ENCODE assay signal across 1 cellular context in the genomic region with DNA sequence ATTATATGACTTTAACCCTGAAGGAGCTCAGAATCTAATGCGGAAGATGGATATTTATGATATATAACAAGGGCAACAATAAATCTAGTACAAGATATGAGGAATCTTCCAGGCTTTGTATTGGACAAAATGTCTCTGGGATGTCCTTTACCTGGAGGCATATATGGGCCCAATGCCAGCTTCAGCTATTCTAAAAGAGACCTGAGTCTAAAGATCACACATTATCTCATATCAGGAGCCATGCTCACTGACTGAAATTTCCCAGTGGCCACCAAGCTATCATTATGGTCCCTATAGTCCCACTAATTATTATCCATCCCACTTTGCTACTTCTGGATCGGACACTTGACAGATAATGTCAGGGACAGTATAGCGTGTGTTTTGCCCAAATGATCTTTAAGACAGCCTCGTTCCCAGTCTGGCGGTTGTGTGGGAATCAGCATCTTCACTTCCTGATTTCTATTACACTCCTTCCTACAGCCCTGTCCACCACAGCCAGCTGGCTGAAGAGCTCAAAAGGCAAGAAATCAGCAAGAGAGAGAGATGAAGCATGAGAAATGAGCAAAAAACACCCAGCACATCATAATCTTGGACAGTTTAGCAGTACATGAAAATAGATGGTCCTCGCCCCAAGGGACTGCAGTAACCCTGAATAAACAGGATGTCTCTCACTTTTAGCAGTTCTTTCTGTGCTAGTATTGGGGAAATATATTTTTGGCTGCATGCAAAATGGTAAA.
TF ChIP-seq lines count a peak whose summit lies in the region.

No MANE protein-coding gene starts in this region.

TF ChIP-seq in K562, 482 proteins besides CTCF, POLR2A, EP300 and RAD21 (continued from another document):
- TF ChIP-seq, protein P1, sequence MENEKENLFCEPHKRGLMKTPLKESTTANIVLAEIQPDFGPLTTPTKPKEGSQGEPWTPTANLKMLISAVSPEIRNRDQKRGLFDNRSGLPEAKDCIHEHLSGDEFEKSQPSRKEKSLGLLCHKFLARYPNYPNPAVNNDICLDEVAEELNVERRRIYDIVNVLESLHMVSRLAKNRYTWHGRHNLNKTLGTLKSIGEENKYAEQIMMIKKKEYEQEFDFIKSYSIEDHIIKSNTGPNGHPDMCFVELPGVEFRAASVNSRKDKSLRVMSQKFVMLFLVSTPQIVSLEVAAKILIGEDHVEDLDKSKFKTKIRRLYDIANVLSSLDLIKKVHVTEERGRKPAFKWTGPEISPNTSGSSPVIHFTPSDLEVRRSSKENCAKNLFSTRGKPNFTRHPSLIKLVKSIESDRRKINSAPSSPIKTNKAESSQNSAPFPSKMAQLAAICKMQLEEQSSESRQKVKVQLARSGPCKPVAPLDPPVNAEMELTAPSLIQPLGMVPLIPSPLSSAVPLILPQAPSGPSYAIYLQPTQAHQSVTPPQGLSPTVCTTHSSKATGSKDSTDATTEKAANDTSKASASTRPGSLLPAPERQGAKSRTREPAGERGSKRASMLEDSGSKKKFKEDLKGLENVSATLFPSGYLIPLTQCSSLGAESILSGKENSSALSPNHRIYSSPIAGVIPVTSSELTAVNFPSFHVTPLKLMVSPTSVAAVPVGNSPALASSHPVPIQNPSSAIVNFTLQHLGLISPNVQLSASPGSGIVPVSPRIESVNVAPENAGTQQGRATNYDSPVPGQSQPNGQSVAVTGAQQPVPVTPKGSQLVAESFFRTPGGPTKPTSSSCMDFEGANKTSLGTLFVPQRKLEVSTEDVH (IDR thresholded peaks at IDR 0.05; ENCODE audit: low read depth, partially characterized antibody) = no peak
- TF ChIP-seq, protein P2, sequence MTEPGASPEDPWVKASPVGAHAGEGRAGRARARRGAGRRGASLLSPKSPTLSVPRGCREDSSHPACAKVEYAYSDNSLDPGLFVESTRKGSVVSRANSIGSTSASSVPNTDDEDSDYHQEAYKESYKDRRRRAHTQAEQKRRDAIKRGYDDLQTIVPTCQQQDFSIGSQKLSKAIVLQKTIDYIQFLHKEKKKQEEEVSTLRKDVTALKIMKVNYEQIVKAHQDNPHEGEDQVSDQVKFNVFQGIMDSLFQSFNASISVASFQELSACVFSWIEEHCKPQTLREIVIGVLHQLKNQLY (CRISPR knock-in tag; conservative IDR thresholded peaks at IDR 0.05) = no peak
- TF ChIP-seq GTF2A2 (tag; IDR thresholded peaks at IDR 0.05) (no peak), KDM4B (IDR thresholded peaks at IDR 0.05; ENCODE audit: borderline replicate concordance in 2 of 2, low read depth in 1 of 2) (no peak), SPI1 (IDR thresholded peaks at IDR 0.05; ENCODE audit: borderline replicate concordance, low read depth, low read length) (peak; percentile 72; the same call in 1 of the 2 replicates), STAT5A (IDR thresholded peaks at IDR 0.05; ENCODE audit: borderline replicate concordance, low read length) (no peak), SNAPC5 (CRISPR knock-in tag; IDR thresholded peaks at IDR 0.05) (no peak), ZNF239 (CRISPR knock-in tag; IDR thresholded peaks at IDR 0.05) (0 out of 2 replicates have a peak, but pooled peaks have one; percentile 13), HMGXB4 (CRISPR knock-in tag; IDR thresholded peaks at IDR 0.05) (no peak), MTA3 (IDR thresholded peaks at IDR 0.05; ENCODE audit: borderline replicate concordance) (no peak), TBP (optimal IDR thresholded peaks at IDR 0.05; ENCODE audit: low read depth, low read length) (no peak), RFX5 (IDR thresholded peaks at IDR 0.05; ENCODE audit: low read depth, low read length) (no peak), L3MBTL2 (IDR thresholded peaks at IDR 0.05) (peak; percentile 52), PBX2 (CRISPR knock-in tag; IDR thresholded peaks at IDR 0.05; ENCODE audit: low read depth) (no peak), PBX2 (tag; conservative IDR thresholded peaks at IDR 0.05; ENCODE audit: low read depth) (no peak), POLR2B (IDR thresholded peaks at IDR 0.05; ENCODE audit: low read depth, partially characterized antibody) (no peak), FOXK1 (CRISPR knock-in tag; IDR thresholded peaks at IDR 0.05; ENCODE audit: borderline replicate concordance) (no peak), NONO (IDR thresholded peaks at IDR 0.05; ENCODE audit: low read depth in 2 of 2, low read length in 1 of 2) (no peak), FOXJ3 (CRISPR knock-in tag; IDR thresholded peaks at IDR 0.05) (no peak), SMAD3 (CRISPR knock-in tag; conservative IDR thresholded peaks at IDR 0.05) (no peak), HMGN3 (IDR thresholded peaks at IDR 0.05; ENCODE audit: borderline replicate concordance, extremely low read depth, insufficient read length, low read depth, low read length) (no peak), ZFP1 (CRISPR knock-in tag; IDR thresholded peaks at IDR 0.05) (peak; percentile 31; the same call in 1 of the 2 replicates), CBX8 (IDR thresholded peaks at IDR 0.05; ENCODE audit: borderline replicate concordance, extremely low read depth, low read depth, low read length, poor library complexity, severe bottlenecking) (peak; percentile 5), YBX1 (IDR thresholded peaks at IDR 0.05) (no peak), EGR1 (conservative IDR thresholded peaks at IDR 0.05) (no peak)
- TF ChIP-seq, protein P3, sequence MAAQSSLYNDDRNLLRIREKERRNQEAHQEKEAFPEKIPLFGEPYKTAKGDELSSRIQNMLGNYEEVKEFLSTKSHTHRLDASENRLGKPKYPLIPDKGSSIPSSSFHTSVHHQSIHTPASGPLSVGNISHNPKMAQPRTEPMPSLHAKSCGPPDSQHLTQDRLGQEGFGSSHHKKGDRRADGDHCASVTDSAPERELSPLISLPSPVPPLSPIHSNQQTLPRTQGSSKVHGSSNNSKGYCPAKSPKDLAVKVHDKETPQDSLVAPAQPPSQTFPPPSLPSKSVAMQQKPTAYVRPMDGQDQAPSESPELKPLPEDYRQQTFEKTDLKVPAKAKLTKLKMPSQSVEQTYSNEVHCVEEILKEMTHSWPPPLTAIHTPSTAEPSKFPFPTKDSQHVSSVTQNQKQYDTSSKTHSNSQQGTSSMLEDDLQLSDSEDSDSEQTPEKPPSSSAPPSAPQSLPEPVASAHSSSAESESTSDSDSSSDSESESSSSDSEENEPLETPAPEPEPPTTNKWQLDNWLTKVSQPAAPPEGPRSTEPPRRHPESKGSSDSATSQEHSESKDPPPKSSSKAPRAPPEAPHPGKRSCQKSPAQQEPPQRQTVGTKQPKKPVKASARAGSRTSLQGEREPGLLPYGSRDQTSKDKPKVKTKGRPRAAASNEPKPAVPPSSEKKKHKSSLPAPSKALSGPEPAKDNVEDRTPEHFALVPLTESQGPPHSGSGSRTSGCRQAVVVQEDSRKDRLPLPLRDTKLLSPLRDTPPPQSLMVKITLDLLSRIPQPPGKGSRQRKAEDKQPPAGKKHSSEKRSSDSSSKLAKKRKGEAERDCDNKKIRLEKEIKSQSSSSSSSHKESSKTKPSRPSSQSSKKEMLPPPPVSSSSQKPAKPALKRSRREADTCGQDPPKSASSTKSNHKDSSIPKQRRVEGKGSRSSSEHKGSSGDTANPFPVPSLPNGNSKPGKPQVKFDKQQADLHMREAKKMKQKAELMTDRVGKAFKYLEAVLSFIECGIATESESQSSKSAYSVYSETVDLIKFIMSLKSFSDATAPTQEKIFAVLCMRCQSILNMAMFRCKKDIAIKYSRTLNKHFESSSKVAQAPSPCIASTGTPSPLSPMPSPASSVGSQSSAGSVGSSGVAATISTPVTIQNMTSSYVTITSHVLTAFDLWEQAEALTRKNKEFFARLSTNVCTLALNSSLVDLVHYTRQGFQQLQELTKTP (IDR thresholded peaks at IDR 0.05; ENCODE audit: low read depth in 1 of 2, partially characterized antibody in 2 of 2) = no peak
